Comparison of ENCODE assay signal across 14 cellular contexts in genomic region chr2:232310189-232310588, GRCh38.
A peak's percentile ranks its signal among the peaks of the same experiment; 100 is the strongest.
DNase-seq lines count a peak whose midpoint lies in the region; ATAC-seq, FAIRE-seq and TF ChIP-seq lines count a peak whose summit lies in the region.
"Had no signal": no experiment of that assay in that cellular context is flagged by ENCODE, and none has a peak within 500 bp of the region (broad histone marks: within the 10 kb centered on the region; RNA-seq: fewer than 3 reads in every experiment).

No MANE protein-coding gene starts in this region.

- H3K27me3 ChIP-seq in heart right ventricle (no peaks in the 10 kb centered on the region), right atrium auricular region (no peaks in the 10 kb centered on the region), keratinocyte (ENCODE audit: control insufficient read depth, extremely low read depth, insufficient read depth, low read length) (no peaks in the 10 kb centered on the region), suprapubic skin (no peaks in the 10 kb centered on the region)
- H3K27me3 ChIP-seq: upper lobe of left lung had no signal

- H3K4me2 ChIP-seq in keratinocyte (ENCODE audit: control insufficient read depth, extremely low read depth, insufficient read depth, low read depth, low read length), result no peak overlapping the region

- no peak overlapping the region for H3K4me3 ChIP-seq in heart right ventricle
- no peak overlapping the region for H3K4me3 ChIP-seq in right atrium auricular region
- no peak overlapping the region for H3K4me3 ChIP-seq in keratinocyte (ENCODE audit: control insufficient read depth in 2 of 3, extremely low read depth in 1 of 3, insufficient read depth in 2 of 3, low read depth in 1 of 3, low read length in 3 of 3)
- no peak overlapping the region for H3K4me3 ChIP-seq in suprapubic skin
- H3K4me3 ChIP-seq: lung, upper lobe of left lung had no signal

- no peak overlapping the region for H2AFZ ChIP-seq in keratinocyte (ENCODE audit: control insufficient read depth, low read length)

- intact Hi-C loops in heart right ventricle (cut with DNase I), result no loop called here
- intact Hi-C loops in activated T-helper 1 cell treated with anti-CD3 and anti-CD28 coated beads, Interleukin-12 subunit alpha, Interleukin-12 subunit beta, Interleukin-2, Interleukin-4 antibody, amounts not matched to agents 30 ng/mL and 10 ng/mL and 1 ng/mL, durations not matched to agents 14 hours and 24 hours and 36 hours (cut with micrococcal nuclease), result no loop called here

- H3K79me2 ChIP-seq in keratinocyte (ENCODE audit: control insufficient read depth, insufficient read depth, low read length), result no peaks in the 10 kb centered on the region

- H3K9ac ChIP-seq in keratinocyte (ENCODE audit: control insufficient read depth, extremely low read depth, insufficient read depth, low read length), result no peak overlapping the region

- TF ChIP-seq CTCF in heart right ventricle (IDR thresholded peaks at IDR 0.05) (no peak), right atrium auricular region (IDR thresholded peaks at IDR 0.05) (no peak), keratinocyte (optimal IDR thresholded peaks at IDR 0.05 in 1 of 3, IDR thresholded peaks at IDR 0.05 in 1 of 3, conservative IDR thresholded peaks at IDR 0.05 in 1 of 3; ENCODE audit: extremely low read depth in 1 of 3, insufficient read depth in 2 of 3, low read length in 3 of 3) (no peak), suprapubic skin (IDR thresholded peaks at IDR 0.05) (no peak)

- peaks cover 3% of the 10 kb centered on the region for H3K9me1 ChIP-seq in keratinocyte (ENCODE audit: control insufficient read depth, extremely low read depth, insufficient read depth, low read length)

- peaks cover 16% of the 10 kb centered on the region for H3K9me3 Mint-ChIP-seq in activated T-helper 1 cell treated with anti-CD3 and anti-CD28 coated beads, Interleukin-12 subunit alpha, Interleukin-12 subunit beta, Interleukin-2, Interleukin-4 antibody, amounts not matched to agents 30 ng/mL and 10 ng/mL and 1 ng/mL, durations not matched to agents 14 hours and 24 hours and 36 hours

- H3K9me3 ChIP-seq in heart right ventricle (peaks cover 0 to 19% (median 7%) of the 10 kb centered on the region in 11 donors), right atrium auricular region (peaks cover 0 to 9% of the 10 kb centered on the region in 2 donors), keratinocyte (ENCODE audit: control insufficient read depth, low read depth, low read length) (no peaks in the 10 kb centered on the region), suprapubic skin (no peaks in the 10 kb centered on the region)

- peaks cover 0 to 26% (median 9%) of the 10 kb centered on the region in 9 donors for H3K4me1 ChIP-seq in heart right ventricle
- H3K4me1 ChIP-seq in right atrium auricular region, result peaks cover 0 to 5% of the 10 kb centered on the region in 2 donors
- H3K4me1 ChIP-seq in keratinocyte (ENCODE audit: control insufficient read depth, extremely low read depth, insufficient read depth, low read length), result peaks cover 27% of the 10 kb centered on the region
- peaks cover 36% of the 10 kb centered on the region for H3K4me1 ChIP-seq in suprapubic skin

- TF ChIP-seq POLR2A in suprapubic skin (IDR thresholded peaks at IDR 0.05), result no peak

- peak overlapping the region in 1 of 10 donors; percentile 68 for H3K27ac ChIP-seq in heart right ventricle
- H3K27ac ChIP-seq in right atrium auricular region, result no peak overlapping the region
- no peak overlapping the region for H3K27ac ChIP-seq in keratinocyte (ENCODE audit: control insufficient read depth, insufficient read depth, low read length)
- H3K27ac ChIP-seq in suprapubic skin, result peak overlapping the region; percentile 39
- H3K27ac ChIP-seq: upper lobe of left lung had no signal

- no peak for DNase-seq in heart right ventricle
- no peak for DNase-seq in right atrium auricular region (ENCODE audit: low spot score)
- DNase-seq in activated T-helper 1 cell treated with anti-CD3 and anti-CD28 coated beads, Interleukin-12 subunit alpha, Interleukin-12 subunit beta, Interleukin-2, Interleukin-4 antibody, amounts not matched to agents 30 ng/mL and 10 ng/mL and 1 ng/mL, durations not matched to agents 14 hours and 24 hours and 36 hours (ENCODE audit: low spot score), result no peak
- DNase-seq in keratinocyte (ENCODE audit: low read depth, low spot score), result no peak
- no peak for DNase-seq in suprapubic skin (ENCODE audit: low spot score in 2 of 2)
- no peak for DNase-seq in HPDE6-E6E7 (ENCODE audit: extremely low spot score)
- DNase-seq: activated gamma-delta T cell, T-helper 9 cell, upper lobe of left lung had no signal

- no peak for TF ChIP-seq EP300 in suprapubic skin (IDR thresholded peaks at IDR 0.05)

- 70 to 81% methylated on average over 9 of the region's 9 CpGs for WGBS in heart right ventricle, 2 donors
- WGBS in suprapubic skin, result 40% methylated on average over 9 of the region's 9 CpGs

- H4K20me1 ChIP-seq in keratinocyte (ENCODE audit: control insufficient read depth, extremely low read depth, insufficient read depth, low read length), result no peaks in the 10 kb centered on the region

- ATAC-seq in heart right ventricle, result peak in 5 of 8 donors; percentile 18 to 59 (median 42)
- no peak for ATAC-seq in HG03571 (IDR thresholded peaks at IDR 0.05; ENCODE audit: unreplicated experiment)
- ATAC-seq in GM18511 (IDR thresholded peaks at IDR 0.05; ENCODE audit: unreplicated experiment), result no peak
- ATAC-seq: Panc1 had no signal

- peak overlapping the region; percentile 58 for H3K27ac Mint-ChIP-seq in activated T-helper 1 cell treated with anti-CD3 and anti-CD28 coated beads, Interleukin-12 subunit alpha, Interleukin-12 subunit beta, Interleukin-2, Interleukin-4 antibody, amounts not matched to agents 30 ng/mL and 10 ng/mL and 1 ng/mL, durations not matched to agents 14 hours and 24 hours and 36 hours

- dilution Hi-C loops in keratinocyte (cut with MboI; ENCODE audit: extremely low pct_ligation_motif_present, low sequenced_read_pairs), result no loop called here

- H3K36me3 Mint-ChIP-seq in activated T-helper 1 cell treated with anti-CD3 and anti-CD28 coated beads, Interleukin-12 subunit alpha, Interleukin-12 subunit beta, Interleukin-2, Interleukin-4 antibody, amounts not matched to agents 30 ng/mL and 10 ng/mL and 1 ng/mL, durations not matched to agents 14 hours and 24 hours and 36 hours (ENCODE audit: low read depth), result peaks cover 18% of the 10 kb centered on the region

- H3K36me3 ChIP-seq in heart right ventricle, result peaks cover 0 to 7% (median 0%) of the 10 kb centered on the region in 9 donors
- no peaks in the 10 kb centered on the region for H3K36me3 ChIP-seq in right atrium auricular region
- peaks cover 0 to 4% of the 10 kb centered on the region in 2 experiments for H3K36me3 ChIP-seq in keratinocyte (ENCODE audit: control insufficient read depth in 2 of 2, extremely low read depth in 1 of 2, insufficient read depth in 2 of 2, low read length in 2 of 2)
- H3K36me3 ChIP-seq in suprapubic skin, result peaks cover 4% of the 10 kb centered on the region
- H3K36me3 ChIP-seq: upper lobe of left lung had no signal

- peaks cover 37% of the 10 kb centered on the region for H3K4me1 Mint-ChIP-seq in activated T-helper 1 cell treated with anti-CD3 and anti-CD28 coated beads, Interleukin-12 subunit alpha, Interleukin-12 subunit beta, Interleukin-2, Interleukin-4 antibody, amounts not matched to agents 30 ng/mL and 10 ng/mL and 1 ng/mL, durations not matched to agents 14 hours and 24 hours and 36 hours (ENCODE audit: low read depth)

- peak overlapping the region; percentile 17 for H3K4me3 Mint-ChIP-seq in activated T-helper 1 cell treated with anti-CD3 and anti-CD28 coated beads, Interleukin-12 subunit alpha, Interleukin-12 subunit beta, Interleukin-2, Interleukin-4 antibody, amounts not matched to agents 30 ng/mL and 10 ng/mL and 1 ng/mL, durations not matched to agents 14 hours and 24 hours and 36 hours

- peak; percentile 29 for FAIRE-seq in keratinocyte (lab: Jason Lieb, UNC)
- FAIRE-seq: frontal cortex had no signal

- no peaks in the 10 kb centered on the region for H3K27me3 Mint-ChIP-seq in activated T-helper 1 cell treated with anti-CD3 and anti-CD28 coated beads, Interleukin-12 subunit alpha, Interleukin-12 subunit beta, Interleukin-2, Interleukin-4 antibody, amounts not matched to agents 30 ng/mL and 10 ng/mL and 1 ng/mL, durations not matched to agents 14 hours and 24 hours and 36 hours (ENCODE audit: insufficient read depth)

Comparison
In these comparisons a context has a peak if more than half of its experiments do, and no peak if none do; other contexts are left out.
1. ATAC-seq: peak in heart right ventricle (5 of 8); none in HG03571 (single experiment) and GM18511 (single experiment).